8 cellular contexts compared by ENCODE assay signal in genomic region chr5:74631088-74631960, GRCh38. TPM values are rescaled to one million over a fixed set of nuclear protein-coding genes. Genes with fewer than 3 reads are reported as not detected.
DNase-seq lines count a peak whose midpoint lies in the region; ATAC-seq and TF ChIP-seq lines count a peak whose summit lies in the region.

No MANE protein-coding gene starts in this region.

- H3K4me3 Mint-ChIP-seq in T-helper 1 cell treated with Interleukin-12 subunit alpha and Interleukin-12 subunit beta and Interleukin-4 antibody, amounts not matched to agents 30 μg/mL and 1 μg/mL, for 36 hours = peak overlapping the region; percentile 1

- no peaks in the 10 kb centered on the region for H3K9me3 Mint-ChIP-seq in T-helper 1 cell treated with Interleukin-12 subunit alpha and Interleukin-12 subunit beta and Interleukin-4 antibody, amounts not matched to agents 30 μg/mL and 1 μg/mL, for 36 hours

- H3K4me3 ChIP-seq in spleen = no peak overlapping the region

- no peak for TF ChIP-seq POLR2A in spleen (IDR thresholded peaks at IDR 0.05)

- peaks cover 36% of the 10 kb centered on the region for H3K4me1 ChIP-seq in foreskin keratinocyte
- H3K4me1 ChIP-seq in spleen = peaks cover 21 to 53% (median 31%) of the 10 kb centered on the region in 6 donors

- intact Hi-C loops in spleen (cut with DNase I; ENCODE audit: low total_unique reads) = loop anchor here (10.0 kb wide), 1 partner anchor 57 kb away; no protein-coding TSS in a partner anchor

- no peak for TF ChIP-seq CTCF in foreskin keratinocyte (conservative IDR thresholded peaks at IDR 0.05)
- no peak for TF ChIP-seq CTCF in spleen (IDR thresholded peaks at IDR 0.05 in 8 of 11, conservative IDR thresholded peaks at IDR 0.05 in 3 of 11)

- H3K27me3 Mint-ChIP-seq in T-helper 1 cell treated with Interleukin-12 subunit alpha and Interleukin-12 subunit beta and Interleukin-4 antibody, amounts not matched to agents 30 μg/mL and 1 μg/mL, for 36 hours (ENCODE audit: low read depth) = no peaks in the 10 kb centered on the region

- ATAC-seq in GM19452 (IDR thresholded peaks at IDR 0.05; ENCODE audit: unreplicated experiment) (peak; percentile 88), HG03432 (IDR thresholded peaks at IDR 0.05; ENCODE audit: unreplicated experiment) (peak; percentile 89), foreskin keratinocyte (no peak)

- no peaks in the 10 kb centered on the region for H3K36me3 Mint-ChIP-seq in T-helper 1 cell treated with Interleukin-12 subunit alpha and Interleukin-12 subunit beta and Interleukin-4 antibody, amounts not matched to agents 30 μg/mL and 1 μg/mL, for 36 hours (ENCODE audit: low read depth)

- peaks cover 15% of the 10 kb centered on the region for H3K4me1 Mint-ChIP-seq in T-helper 1 cell treated with Interleukin-12 subunit alpha and Interleukin-12 subunit beta and Interleukin-4 antibody, amounts not matched to agents 30 μg/mL and 1 μg/mL, for 36 hours (ENCODE audit: low read depth)

- peaks cover 0 to 73% (median 12%) of the 10 kb centered on the region in 6 donors for H3K36me3 ChIP-seq in spleen

- no peaks in the 10 kb centered on the region for H3K9me3 ChIP-seq in spleen

- H3K27ac ChIP-seq in foreskin keratinocyte = peak overlapping the region; percentile 4
- H3K27ac ChIP-seq in spleen = peak overlapping the region; percentile 15 to 88 (median 74)

- WGBS in spleen, 5 donors = 25 to 43% (median 38%) methylated on average over 11 of the region's 11 CpGs

- H3K27ac Mint-ChIP-seq in T-helper 1 cell treated with Interleukin-12 subunit alpha and Interleukin-12 subunit beta and Interleukin-4 antibody, amounts not matched to agents 30 μg/mL and 1 μg/mL, for 36 hours = peak overlapping the region; percentile 74

- H3K27me3 ChIP-seq in foreskin keratinocyte (no peaks in the 10 kb centered on the region), spleen (replicated peaks in 1 of 7) (no peaks in the 10 kb centered on the region)

- DNase-seq in DMS53 treated with DMSO at 0.1 percent for 48 hours (lab: John Stamatoyannopoulos, UW; ENCODE audit: unreplicated experiment) (peak; percentile 65), foreskin keratinocyte (no peak), spleen (no peak), RPMI8226 (no peak), midbrain (lab: John Stamatoyannopoulos, UW) (no peak)

RNA-seq across cellular contexts. Expression of gene ENC1, which starts 9.2 kb away (rescaled TPM):
- 46.5 and 52.3 TPM in 2 replicates for total RNA-seq in foreskin keratinocyte
- 14.5 and 15.5 TPM in 2 replicates for polyA plus RNA-seq in foreskin keratinocyte
- 10 to 100 TPM in 6 of 7 donors, 1 to 10 TPM in 1; 5.4 to 19.5 (median 13.5) TPM for total RNA-seq in spleen
- 10 to 100 TPM in 1 of 3 donors, 1 to 10 TPM in 2; 3.8 to 10.0 (median 7.4) TPM for polyA plus RNA-seq in spleen

RNA-seq across cellular contexts. Expression of gene HEXB, which starts 53.7 kb away (rescaled TPM):
- total RNA-seq in foreskin keratinocyte = 111 and 129 TPM in 2 replicates
- 106 and 122 TPM in 2 replicates for polyA plus RNA-seq in foreskin keratinocyte
- 100 to 1,000 TPM in 3 of 7 donors, 10 to 100 TPM in 4; 69.1 to 119 (median 94.3) TPM for total RNA-seq in spleen
- 10 to 100 TPM; 61.9 to 77.4 (median 70.8) TPM for polyA plus RNA-seq in spleen
